Comparison of ENCODE assay signal across 19 cellular contexts in genomic region chr7:137146552-137146961, GRCh38.
DNase-seq lines count a peak whose midpoint lies in the region; FAIRE-seq and TF ChIP-seq lines count a peak whose summit lies in the region.
"Had no signal": no experiment of that assay in that cellular context is flagged by ENCODE, and none has a peak within 500 bp of the region (broad histone marks: within the 10 kb centered on the region; RNA-seq: fewer than 3 reads in every experiment).

No MANE protein-coding gene starts in this region.

- TF ChIP-seq CTCF in spleen (IDR thresholded peaks at IDR 0.05 in 8 of 11, conservative IDR thresholded peaks at IDR 0.05 in 3 of 11): no peak

- TF ChIP-seq POLR2A in H54 (IDR thresholded peaks at IDR 0.05; ENCODE audit: low read depth, low read length) (no peak), spleen (IDR thresholded peaks at IDR 0.05) (no peak)

- DNase-seq in H54 (ENCODE audit: insufficient read length, low spot score): no peak
- peak; percentile 31 for DNase-seq in amniotic stem cell (lab: John Stamatoyannopoulos, UW)
- peak; percentile 28 for DNase-seq in hepatic stellate cell (ENCODE audit: low spot score)
- peak; percentile 28 for DNase-seq in stromal cell of bone marrow (ENCODE audit: low read depth)
- DNase-seq in NCI-H2227 (lab: John Stamatoyannopoulos, UW; ENCODE audit: unreplicated experiment): no peak
- DNase-seq in NCI-H2029 (lab: John Stamatoyannopoulos, UW): no peak
- no peak for DNase-seq in SW 1271 (lab: John Stamatoyannopoulos, UW)
- no peak for DNase-seq in spleen
- DNase-seq: activated CD4-positive, alpha-beta T cell treated with anti-CD3 and anti-CD28 coated beads for 4 hours; activated T-cell treated with anti-CD3 and anti-CD28 coated beads, Interleukin-2, amount 50 U/mL, for 4 hours; amygdala; COR-L47; heart left ventricle; left colon; naive thymus-derived CD8-positive, alpha-beta T cell; NCI-H1417 treated with DMSO at 0.1 percent for 48 hours; NCI-H446 treated with DMSO at 0.1 percent for 48 hours; right lobe of liver; T-helper 2 cell had no signal

- no peaks in the 10 kb centered on the region for H3K4me1 ChIP-seq in spleen
- H3K4me1 ChIP-seq: right lobe of liver had no signal

- H3K27ac ChIP-seq in spleen: no peak overlapping the region
- H3K27ac ChIP-seq: right lobe of liver had no signal

- WGBS in spleen, 5 donors: 84 to 88% (median 87%) methylated on average over 5 of the region's 5 CpGs

- H3K9me3 ChIP-seq in spleen: peaks cover 0 to 4% (median 0%) of the 10 kb centered on the region in 8 donors
- H3K9me3 ChIP-seq: right lobe of liver had no signal

- H3K4me3 ChIP-seq in spleen: no peak overlapping the region
- H3K4me3 ChIP-seq: heart left ventricle, right lobe of liver had no signal

- intact Hi-C loops in spleen (cut with DNase I; ENCODE audit: low total_unique reads): no loop called here

- FAIRE-seq in H54 (lab: Jason Lieb, UNC): peak; percentile 93

- no peaks in the 10 kb centered on the region for H3K36me3 ChIP-seq in spleen
- H3K36me3 ChIP-seq: heart left ventricle, right lobe of liver had no signal

- no peaks in the 10 kb centered on the region for H3K27me3 ChIP-seq in spleen (replicated peaks in 1 of 7)
- H3K27me3 ChIP-seq: heart left ventricle, right lobe of liver had no signal

Comparison
In these comparisons a context has a peak if more than half of its experiments do, and no peak if none do; other contexts are left out.
1. DNase-seq: peak in amniotic stem cell (single experiment), hepatic stellate cell (single experiment) and stromal cell of bone marrow (single experiment); none in H54 (single experiment), NCI-H2227 (single experiment), NCI-H2029 (single experiment), SW 1271 (0 of 2) and spleen (single experiment).